21 cellular contexts compared by ENCODE assay signal in the genomic region with DNA sequence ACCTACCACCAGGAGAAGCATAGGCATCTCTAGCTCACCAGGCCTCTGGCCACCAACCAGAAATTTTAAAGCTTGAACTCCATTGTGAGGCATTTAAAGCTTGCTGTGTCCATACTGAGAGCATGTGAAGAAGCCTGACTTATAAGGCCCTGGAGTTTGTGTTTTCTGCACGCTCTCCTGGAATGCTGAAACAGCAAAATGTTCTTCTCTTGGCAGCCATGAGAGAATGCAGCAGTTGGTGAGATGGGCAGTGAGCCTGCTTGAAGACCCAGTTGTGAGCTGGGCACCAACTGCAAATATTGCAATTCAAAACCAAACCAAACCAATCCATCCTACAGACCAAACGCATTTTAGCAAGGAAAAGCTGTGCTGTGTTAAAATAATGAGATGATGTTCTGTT.
DNase-seq lines count a peak whose midpoint lies in the region; ATAC-seq and TF ChIP-seq lines count a peak whose summit lies in the region.
"Had no signal": no experiment of that assay in that cellular context is flagged by ENCODE, and none has a peak within 500 bp of the region (broad histone marks: within the 10 kb centered on the region; RNA-seq: fewer than 3 reads in every experiment).

No MANE protein-coding gene starts in this region.

- H4K8ac ChIP-seq in mesendoderm (ENCODE audit: low read depth, low read length): no peak overlapping the region

- no peak overlapping the region for H2BK5ac ChIP-seq in mesendoderm (ENCODE audit: low read length)

- H2AK5ac ChIP-seq in mesendoderm (ENCODE audit: low read length): no peak overlapping the region

- H3K27ac Mint-ChIP-seq in chondrocyte (ENCODE audit: unreplicated experiment): peak overlapping the region; percentile 25
- H3K27ac Mint-ChIP-seq in naive thymus-derived CD4-positive, alpha-beta T cell: no peak overlapping the region
- H3K27ac Mint-ChIP-seq: CD8-positive, alpha-beta T cell had no signal

- no peak overlapping the region for H3K56ac ChIP-seq in mesendoderm (ENCODE audit: low read length)

- H3K4me2 ChIP-seq in Karpas-422 (ENCODE audit: low read depth, low read length, poor library complexity, severe bottlenecking) (no peak overlapping the region), mesendoderm (ENCODE audit: low read length) (no peak overlapping the region)

- H4K5ac ChIP-seq in mesendoderm (ENCODE audit: low read length): no peak overlapping the region

- TF ChIP-seq CTCF in chondrocyte (IDR thresholded peaks at IDR 0.05) (no peak), psoas muscle (IDR thresholded peaks at IDR 0.05) (no peak)

- no peak overlapping the region for H3K4me3 ChIP-seq in Karpas-422 (ENCODE audit: low read length)
- no peak overlapping the region for H3K4me3 ChIP-seq in mesendoderm (ENCODE audit: low read length)
- no peak overlapping the region for H3K4me3 ChIP-seq in psoas muscle
- no peak overlapping the region for H3K4me3 ChIP-seq in naive thymus-derived CD4-positive, alpha-beta T cell (ENCODE audit: low read length)
- H3K4me3 ChIP-seq: GM23248 had no signal

- WGBS in mesendoderm (ENCODE audit: extremely low coverage, insufficient coverage, low lambda C conversion rate): no CpG with 5 or more reads among the region's 2 CpGs
- WGBS in psoas muscle, 3 donors: 25 to 52% (median 43%) methylated on average over 2 of the region's 2 CpGs

- no peak overlapping the region for H2BK15ac ChIP-seq in mesendoderm (replicated peaks; ENCODE audit: low read depth)

- intact Hi-C loops in psoas muscle (cut with DNase I): loop anchor here in 1 of 2 donors (5.0 kb wide), 1 partner anchor 45 kb away; no protein-coding TSS in a partner anchor
- intact Hi-C loops in naive thymus-derived CD4-positive, alpha-beta T cell (cut with micrococcal nuclease): loop anchor here in 1 of 2 donors (5.0 kb wide), 1 partner anchor 110 kb away; no protein-coding TSS in a partner anchor

- H3K9ac ChIP-seq in Karpas-422 (ENCODE audit: low read length) (no peak overlapping the region), mesendoderm (ENCODE audit: low read length) (no peak overlapping the region)
- H3K9ac ChIP-seq: GM23248 had no signal

- no peak overlapping the region for H2BK120ac ChIP-seq in mesendoderm (ENCODE audit: low read depth, low read length)

- no peaks in the 10 kb centered on the region for H3K36me3 Mint-ChIP-seq in chondrocyte (ENCODE audit: low read depth)
- H3K36me3 Mint-ChIP-seq in naive thymus-derived CD4-positive, alpha-beta T cell: peaks cover 0 to 1% (median 0%) of the 10 kb centered on the region in 5 donors
- H3K36me3 Mint-ChIP-seq: CD8-positive, alpha-beta T cell had no signal

- H4K20me1 ChIP-seq in Karpas-422 (ENCODE audit: insufficient read depth, low read depth, low read length): no peaks in the 10 kb centered on the region

- H2AFZ ChIP-seq in Karpas-422 (ENCODE audit: low read length): peak overlapping the region; percentile 30; the same call in 1 of the 2 replicates
- H2AFZ ChIP-seq: GM23248 had no signal

- ATAC-seq in psoas muscle: no peak
- no peak for ATAC-seq in naive thymus-derived CD4-positive, alpha-beta T cell
- ATAC-seq: CD8-positive, alpha-beta T cell had no signal

- no peaks in the 10 kb centered on the region for H3K79me1 ChIP-seq in mesendoderm (ENCODE audit: low read length)

- no peak overlapping the region for H3K4ac ChIP-seq in mesendoderm (ENCODE audit: low read depth, low read length)

- DNase-seq in Karpas-422 (no peak), chondrocyte (ENCODE audit: low spot score) (no peak), mesendoderm (no peak), psoas muscle (no peak), EL (no peak)
- no peak for DNase-seq in stimulated activated CD4-positive, alpha-beta T cell treated with anti-CD3 and anti-CD28 coated beads, Interleukin-15, amount 100 ng/mL, for 24 hours
- no peak for DNase-seq in naive thymus-derived CD4-positive, alpha-beta T cell
- DNase-seq: C1 segment of cervical spinal cord; CD8-positive, alpha-beta T cell; DND-41; GM23248; H7; KBM-7; NCI-H1048; NCI-H1417; NCI-H1694; NCI-H2029 treated with DMSO at 0.1 percent for 48 hours; NCI-H510A; NCI-H69; SHP77 had no signal

- H3K18ac ChIP-seq in mesendoderm (ENCODE audit: low read length): no peak overlapping the region

- no peak overlapping the region for H3K4me3 Mint-ChIP-seq in chondrocyte (ENCODE audit: unreplicated experiment)
- H3K4me3 Mint-ChIP-seq in naive thymus-derived CD4-positive, alpha-beta T cell: no peak overlapping the region
- H3K4me3 Mint-ChIP-seq: CD8-positive, alpha-beta T cell had no signal

- H3K27ac ChIP-seq in Karpas-422 (ENCODE audit: low read length) (no peak overlapping the region), mesendoderm (ENCODE audit: low read depth, low read length) (no peak overlapping the region), psoas muscle (peak overlapping the region; percentile 42)
- no peak overlapping the region for H3K27ac ChIP-seq in naive thymus-derived CD4-positive, alpha-beta T cell (ENCODE audit: low read depth, low read length)
- H3K27ac ChIP-seq: GM23248, RWPE1 had no signal

- CTCF ChIA-PET in naive thymus-derived CD4-positive, alpha-beta T cell (lab: Charles Lee): interaction anchor here (1.0 kb wide), 1 partner anchor 108 kb away, joined by 3 read pairs; no protein-coding TSS in a partner anchor

- H3K9me3 Mint-ChIP-seq in chondrocyte (ENCODE audit: low read depth): no peaks in the 10 kb centered on the region
- peaks cover 0 to 3% (median 0%) of the 10 kb centered on the region in 11 donors for H3K9me3 Mint-ChIP-seq in naive thymus-derived CD4-positive, alpha-beta T cell
- H3K9me3 Mint-ChIP-seq: CD8-positive, alpha-beta T cell had no signal

- H3K23ac ChIP-seq in mesendoderm (ENCODE audit: low read length): peak overlapping the region; percentile 29

- H3K79me2 ChIP-seq in Karpas-422 (ENCODE audit: low read length): no peaks in the 10 kb centered on the region
- H3K79me2 ChIP-seq in mesendoderm (ENCODE audit: control insufficient read depth, insufficient read depth, low read length): no peaks in the 10 kb centered on the region

- H3K27me3 ChIP-seq in Karpas-422 (ENCODE audit: low read length): no peaks in the 10 kb centered on the region
- H3K27me3 ChIP-seq in mesendoderm (ENCODE audit: insufficient read depth, low read length, poor library complexity): no peaks in the 10 kb centered on the region
- no peaks in the 10 kb centered on the region for H3K27me3 ChIP-seq in psoas muscle (ENCODE audit: insufficient read depth in 3 of 3, low read length in 2 of 3)
- H3K27me3 ChIP-seq in naive thymus-derived CD4-positive, alpha-beta T cell (ENCODE audit: control insufficient read depth in 2 of 2, insufficient read depth in 2 of 2, low read length in 2 of 2): no peaks in the 10 kb centered on the region

- no peaks in the 10 kb centered on the region for H3K9me3 ChIP-seq in Karpas-422 (ENCODE audit: low read length)
- no peaks in the 10 kb centered on the region for H3K9me3 ChIP-seq in psoas muscle
- no peaks in the 10 kb centered on the region for H3K9me3 ChIP-seq in naive thymus-derived CD4-positive, alpha-beta T cell (ENCODE audit: control insufficient read depth in 2 of 3, low read length in 3 of 3)

- H3K36me3 ChIP-seq in Karpas-422 (ENCODE audit: insufficient read depth, low read length) (no peaks in the 10 kb centered on the region), mesendoderm (ENCODE audit: control insufficient read depth, insufficient read depth, low read length) (no peaks in the 10 kb centered on the region), psoas muscle (ENCODE audit: insufficient read depth in 1 of 2, low read depth in 1 of 2) (no peaks in the 10 kb centered on the region)
- no peaks in the 10 kb centered on the region for H3K36me3 ChIP-seq in naive thymus-derived CD4-positive, alpha-beta T cell (ENCODE audit: control insufficient read depth in 2 of 3, insufficient read depth in 3 of 3, low read length in 3 of 3)

- no peaks in the 10 kb centered on the region for H3K4me1 ChIP-seq in Karpas-422 (ENCODE audit: low read length)
- no peaks in the 10 kb centered on the region for H3K4me1 ChIP-seq in mesendoderm (ENCODE audit: control insufficient read depth, low read depth, low read length)
- peaks cover 37% of the 10 kb centered on the region for H3K4me1 ChIP-seq in psoas muscle
- H3K4me1 ChIP-seq in naive thymus-derived CD4-positive, alpha-beta T cell (ENCODE audit: control insufficient read depth in 2 of 2, insufficient read depth in 2 of 2, low read length in 2 of 2): no peaks in the 10 kb centered on the region

- H3K27me3 Mint-ChIP-seq in chondrocyte (ENCODE audit: low read depth): no peaks in the 10 kb centered on the region
- no peaks in the 10 kb centered on the region for H3K27me3 Mint-ChIP-seq in naive thymus-derived CD4-positive, alpha-beta T cell

- POLR2A ChIA-PET in naive thymus-derived CD4-positive, alpha-beta T cell (lab: Charles Lee): interaction anchor here (0.6 kb wide), 1 partner anchor 279 kb away, joined by 3 read pairs; no protein-coding TSS in a partner anchor

- H3K4me1 Mint-ChIP-seq in chondrocyte (ENCODE audit: low read depth): peaks cover 61% of the 10 kb centered on the region
- peaks cover 0 to 13% (median 6%) of the 10 kb centered on the region in 7 donors for H3K4me1 Mint-ChIP-seq in naive thymus-derived CD4-positive, alpha-beta T cell

- no peaks in the 10 kb centered on the region for H3K9me2 ChIP-seq in Karpas-422 (replicated peaks; ENCODE audit: insufficient read depth, low read length)
